Comparison of ENCODE assay signal across 8 cellular contexts in genomic region chr15:92903956-92904831, GRCh38. TPM values are rescaled to one million over a fixed set of nuclear protein-coding genes. Genes with fewer than 3 reads are reported as not detected.
DNase-seq lines count a peak whose midpoint lies in the region; ATAC-seq lines count a peak whose summit lies in the region.

No MANE protein-coding gene starts in this region.

- peak; percentile 81 for ATAC-seq in GM21360 (IDR thresholded peaks at IDR 0.05; ENCODE audit: unreplicated experiment)

- H3K27me3 ChIP-seq in effector memory CD4-positive, alpha-beta T cell (replicated peaks; ENCODE audit: control insufficient read depth, insufficient read depth, low read length, poor library complexity, severe bottlenecking), result no peaks in the 10 kb centered on the region

- no peaks in the 10 kb centered on the region for H3K9me3 ChIP-seq in effector memory CD4-positive, alpha-beta T cell (ENCODE audit: control insufficient read depth, low read length)

- H3K36me3 ChIP-seq in effector memory CD4-positive, alpha-beta T cell (ENCODE audit: control insufficient read depth, insufficient read depth, low read length), result peaks cover 4% of the 10 kb centered on the region

- H3K27ac ChIP-seq in effector memory CD4-positive, alpha-beta T cell (ENCODE audit: insufficient read depth, low read length, poor library complexity, severe bottlenecking), result peak overlapping the region; percentile 97

- H3K4me1 ChIP-seq in effector memory CD4-positive, alpha-beta T cell (ENCODE audit: control insufficient read depth, insufficient read depth, low read length, poor library complexity, severe bottlenecking), result peaks cover 42% of the 10 kb centered on the region

- DNase-seq in COLO829 (ENCODE audit: low spot score) (peak; percentile 95), HT-29 (ENCODE audit: low spot score) (peak; percentile 99), medulla oblongata (ENCODE audit: extremely low spot score) (peak; percentile 99)
- peak; percentile 99 for DNase-seq in NK-92 treated with Interleukin-12 subunit alpha and Interleukin-12 subunit beta, amount 100 ng/mL, for 24 hours (lab: John Stamatoyannopoulos, UW)
- DNase-seq in activated CD8-positive, alpha-beta memory T cell treated with anti-CD3 and anti-CD28 coated beads for 4 hours (ENCODE audit: low read depth in 2 of 2), result peak; percentile 96 to 98
- peak; percentile 99 for DNase-seq in effector memory CD4-positive, alpha-beta T cell
- DNase-seq in stimulated activated CD4-positive, alpha-beta T cell treated with anti-CD3 and anti-CD28 coated beads, TNF-alpha, amount 100 ng/mL, for 48 hours (ENCODE audit: low read depth in 3 of 3), result peak; percentile 96 to 99 (median 99)

- H3K4me3 ChIP-seq in effector memory CD4-positive, alpha-beta T cell (ENCODE audit: insufficient read depth, low read depth, low read length, poor library complexity, severe bottlenecking), result peak overlapping the region; percentile 78

RNA-seq across cellular contexts. Expression of gene CHD2, which starts 4.1 kb away (rescaled TPM):
- total RNA-seq in HT-29 (2014; rRNA removed; shearing (Covaris generic)), result 55.1 and 74.0 TPM in 2 replicates

Comparison
In these comparisons a context has a peak if more than half of its experiments do, and no peak if none do; other contexts are left out.
1. Peak in every context shown above with its lines: DNase-seq, ATAC-seq, H3K4me3 ChIP-seq and H3K27ac ChIP-seq.